In the genomic region with DNA sequence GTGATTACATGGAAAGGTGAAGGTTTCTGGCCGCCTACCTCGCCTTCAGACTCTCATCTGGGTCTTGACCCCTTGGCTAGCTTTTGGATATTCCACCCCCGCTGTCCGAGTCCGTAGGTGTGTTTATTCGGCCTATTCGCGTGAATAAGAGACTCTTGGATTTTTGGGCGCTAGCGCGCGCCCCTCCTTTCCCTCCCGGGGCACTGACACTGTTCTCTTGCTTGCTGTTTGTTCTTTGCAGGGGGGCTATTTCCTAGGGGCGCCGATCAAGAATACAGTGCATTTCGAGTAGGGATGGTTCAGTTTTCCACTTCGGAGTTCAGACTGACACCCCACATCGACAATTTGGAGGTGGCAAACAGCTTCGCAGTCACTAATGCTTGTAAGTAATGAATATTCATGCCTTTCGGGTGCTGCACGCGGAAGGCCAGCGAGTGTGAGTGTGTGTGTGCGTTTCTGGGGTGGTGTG, we compare ENCODE assay signal across 11 cellular contexts. TPM values are rescaled to one million over a fixed set of nuclear protein-coding genes. Genes with fewer than 3 reads are reported as not detected.
DNase-seq lines count a peak whose midpoint lies in the region; ATAC-seq and TF ChIP-seq lines count a peak whose summit lies in the region.
"Had no signal": no experiment of that assay in that cellular context is flagged by ENCODE, and none has a peak within 500 bp of the region (broad histone marks: within the 10 kb centered on the region; RNA-seq: fewer than 3 reads in every experiment).

No MANE protein-coding gene starts in this region.

- H3K27me3 Mint-ChIP-seq in chondrocyte (ENCODE audit: low read depth) (peaks cover 49% of the 10 kb centered on the region), mesothelial cell of epicardium (ENCODE audit: low read depth) (peaks cover 78% of the 10 kb centered on the region)

- TF ChIP-seq CTCF in chondrocyte (IDR thresholded peaks at IDR 0.05) (no peak), mesothelial cell of epicardium (IDR thresholded peaks at IDR 0.05; ENCODE audit: unreplicated experiment) (no peak), thoracic aorta (IDR thresholded peaks at IDR 0.05) (no peak)

- no peaks in the 10 kb centered on the region for H3K36me3 Mint-ChIP-seq in chondrocyte (ENCODE audit: low read depth)
- no peaks in the 10 kb centered on the region for H3K36me3 Mint-ChIP-seq in mesothelial cell of epicardium

- H3K4me1 ChIP-seq in thoracic aorta (ENCODE audit: control insufficient read depth in 1 of 2, low read depth in 2 of 2), result peaks cover 0 to 19% of the 10 kb centered on the region in 2 donors

- H3K27ac Mint-ChIP-seq in chondrocyte (ENCODE audit: unreplicated experiment), result no peak overlapping the region
- no peak overlapping the region for H3K27ac Mint-ChIP-seq in mesothelial cell of epicardium

- peak overlapping the region; percentile 84 for H3K4me3 ChIP-seq in thoracic aorta

- H3K9me3 ChIP-seq in thoracic aorta, result no peaks in the 10 kb centered on the region

- H3K27ac ChIP-seq in thoracic aorta, result peak overlapping the region; percentile 65 to 88
- H3K27ac ChIP-seq: KMS-11 had no signal

- H3K4me1 Mint-ChIP-seq in chondrocyte (ENCODE audit: low read depth) (peaks cover 24% of the 10 kb centered on the region), mesothelial cell of epicardium (peaks cover 18% of the 10 kb centered on the region)

- DNase-seq in NCI-H82 (lab: John Stamatoyannopoulos, UW) (peak; percentile 21), NCI-H82 treated with DMSO at 0.1 percent for 48 hours (lab: John Stamatoyannopoulos, UW; ENCODE audit: unreplicated experiment) (no peak), chondrocyte (ENCODE audit: low spot score) (no peak), mesothelial cell of epicardium (ENCODE audit: low spot score in 2 of 2, unreplicated experiment in 2 of 2) (no peak), thoracic aorta (ENCODE audit: low spot score) (no peak), NAMALWA (ENCODE audit: low spot score) (no peak)
- DNase-seq: effector CD8-positive, alpha-beta T cell; SHP77 treated with DMSO at 0.1 percent for 48 hours had no signal

- no peaks in the 10 kb centered on the region for H3K9me3 Mint-ChIP-seq in chondrocyte (ENCODE audit: low read depth)
- H3K9me3 Mint-ChIP-seq in mesothelial cell of epicardium, result peaks cover under 1% of the 10 kb centered on the region

- H3K4me3 Mint-ChIP-seq in chondrocyte (ENCODE audit: unreplicated experiment), result peak overlapping the region; percentile 89
- H3K4me3 Mint-ChIP-seq in mesothelial cell of epicardium, result peak overlapping the region; percentile 71

- no peaks in the 10 kb centered on the region for H3K36me3 ChIP-seq in thoracic aorta

- no peaks in the 10 kb centered on the region for H3K27me3 ChIP-seq in thoracic aorta (replicated peaks; ENCODE audit: insufficient read depth)

- ATAC-seq in thoracic aorta (ENCODE audit: insufficient number of reproducible peaks, low FRiP score, low read depth) (no peak), HG02973 (IDR thresholded peaks at IDR 0.05; ENCODE audit: unreplicated experiment) (no peak), GM18867 (IDR thresholded peaks at IDR 0.05; ENCODE audit: unreplicated experiment) (no peak)

RNA-seq across cellular contexts. Expression of gene GRIA2, which starts 0.9 kb away (rescaled TPM):
- total RNA-seq in chondrocyte, result 0.77 to 1.4 TPM (median 1.0 TPM) in 3 replicates
- 4.4 to 6.2 TPM (median 4.5 TPM) in 3 replicates for total RNA-seq in mesothelial cell of epicardium
- total RNA-seq in thoracic aorta, result 10 to 100 TPM; 12.4 to 27.6 TPM
